26 cellular contexts compared by ENCODE assay signal in the genomic region with DNA sequence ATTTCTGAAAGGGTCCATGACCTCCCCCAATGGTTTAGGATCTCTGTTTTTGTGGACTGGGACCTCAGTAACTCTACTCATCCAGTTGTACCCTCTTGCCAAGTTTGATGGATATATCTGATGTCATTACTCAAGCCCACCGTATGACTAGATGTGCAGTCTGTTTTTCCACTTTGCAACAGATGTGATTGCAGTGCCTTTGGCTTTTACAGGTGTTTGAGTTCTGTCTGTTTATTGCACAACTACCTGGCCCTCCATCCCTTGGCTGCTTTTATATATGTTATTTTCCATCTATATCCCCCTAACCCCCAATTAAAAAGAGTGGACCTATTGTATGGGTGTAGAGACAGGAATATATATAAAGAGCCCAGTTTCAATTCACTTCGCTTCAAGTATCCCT.
"Had no signal": no experiment of that assay in that cellular context is flagged by ENCODE, and none has a peak within 500 bp of the region (broad histone marks: within the 10 kb centered on the region; RNA-seq: fewer than 3 reads in every experiment).

No MANE protein-coding gene starts in this region.

- H3K9ac ChIP-seq: parathyroid adenoma had no signal

- H2AFZ ChIP-seq: parathyroid adenoma had no signal

- DNase-seq: colonic mucosa; effector CD8-positive, alpha-beta T cell; endodermal cell; foreskin fibroblast; gastrocnemius medialis; head of caudate nucleus; left ventricle myocardium superior; lower lobe of right lung; mucosa of descending colon; naive B cell; stimulated activated CD4-positive, alpha-beta T cell treated with anti-CD3 and anti-CD28 coated beads, Interleukin-12 subunit alpha, Interleukin-12 subunit beta, amount 100 ng/mL, for 4 hours; stimulated activated CD4-positive, alpha-beta T cell treated with anti-CD3 and anti-CD28 coated beads, Interleukin-1b, Interleukin-23, amount 100 ng/mL, for 48 hours; stimulated activated CD4-positive, alpha-beta T cell treated with anti-CD3 and anti-CD28 coated beads, Interleukin-4, amount 100 ng/mL, for 1 hour; stimulated activated CD8-positive, alpha-beta memory T cell treated with anti-CD3 and anti-CD28 coated beads, Interleukin-4, amount 100 ng/mL, for 48 hours; stimulated activated naive CD4-positive, alpha-beta T cell; stimulated activated naive CD8-positive, alpha-beta T cell treated with anti-CD3 and anti-CD28 coated beads, Interleukin-15, amount 100 ng/mL, for 72 hours; thyroid gland had no signal

- H3K9me3 ChIP-seq: colonic mucosa, gastrocnemius medialis, lower lobe of right lung, mucosa of descending colon, neutrophil, suprapubic skin, thyroid gland had no signal

- H3K4me1 ChIP-seq: colonic mucosa had no signal

- H3K27me3 ChIP-seq: colonic mucosa, gastrocnemius medialis, neutrophil, suprapubic skin, thyroid gland had no signal

- H3K27ac ChIP-seq: colonic mucosa, epithelial cell of prostate, lower lobe of right lung, neutrophil, parathyroid adenoma, suprapubic skin, thyroid gland had no signal

- FAIRE-seq: keratinocyte had no signal

- H3K36me3 ChIP-seq: colonic mucosa, gastrocnemius medialis, lower lobe of right lung, neutrophil, suprapubic skin, thyroid gland had no signal

- H3K4me3 ChIP-seq: colonic mucosa, gastrocnemius medialis, lower lobe of right lung, mucosa of descending colon, smooth muscle cell, suprapubic skin, thyroid gland had no signal

- ATAC-seq: esophagus mucosa; gastrocnemius medialis; left ventricle myocardium superior; lower lobe of right lung; mucosa of descending colon; natural killer cell treated with Interleukin-12 subunit alpha and Interleukin-12 subunit beta and Interleukin-15 and Interleukin-18, amount 100 ng/mL, for 72 hours; sciatic nerve; stimulated activated naive CD8-positive, alpha-beta T cell treated with anti-CD3 and anti-CD28 coated beads, Interleukin-15, amount 100 ng/mL, for 72 hours had no signal

- H3K4me2 ChIP-seq: smooth muscle cell had no signal
